In the genomic region with DNA sequence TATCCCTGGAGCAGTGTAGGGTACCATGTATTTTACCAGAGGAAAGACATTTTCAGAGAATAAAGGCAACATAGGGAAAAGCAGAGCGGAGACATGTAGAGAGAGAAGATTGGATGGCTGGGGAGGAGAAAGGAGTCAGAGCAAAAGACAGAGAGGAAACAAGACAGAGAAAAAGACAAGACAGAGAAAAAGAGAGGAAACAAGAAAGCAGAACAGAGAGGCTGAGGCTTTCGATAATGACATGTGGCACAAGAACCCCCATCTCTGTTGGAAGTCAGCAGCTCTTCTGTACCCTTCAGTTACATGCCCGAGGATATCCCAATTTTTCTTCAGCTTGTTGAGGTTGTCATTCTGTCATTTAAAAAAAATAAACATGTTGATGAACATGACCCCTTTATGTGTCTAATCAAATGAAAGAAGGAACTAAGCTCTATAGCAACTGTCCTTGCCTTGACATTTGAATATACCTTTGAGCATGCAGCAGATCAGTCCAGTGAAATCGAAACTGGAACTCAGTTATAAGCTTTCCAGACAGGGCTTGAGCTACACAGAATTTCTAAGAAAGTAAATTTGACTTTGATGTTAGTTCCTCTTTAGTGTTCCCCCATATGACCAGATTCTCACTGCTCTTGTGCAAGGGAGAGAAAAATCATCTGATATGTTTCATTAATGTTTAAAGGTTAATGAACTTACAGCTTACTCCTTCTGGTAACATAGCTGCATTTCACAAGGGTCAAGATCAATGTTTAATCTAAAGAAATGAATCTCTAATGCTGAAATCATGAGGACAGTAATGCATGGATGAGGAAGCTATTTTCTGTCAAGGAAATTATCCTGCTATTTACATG, we compare ENCODE assay signal across 9 cellular contexts.
DNase-seq lines count a peak whose midpoint lies in the region; ATAC-seq and TF ChIP-seq lines count a peak whose summit lies in the region.
"Had no signal": no experiment of that assay in that cellular context is flagged by ENCODE, and none has a peak within 500 bp of the region (broad histone marks: within the 10 kb centered on the region; RNA-seq: fewer than 3 reads in every experiment).

No MANE protein-coding gene starts in this region.

- H3K36me3 ChIP-seq in PC-3 (ENCODE audit: low read depth, low read length) (no peaks in the 10 kb centered on the region), breast epithelium (no peaks in the 10 kb centered on the region)
- H3K36me3 ChIP-seq: heart left ventricle had no signal

- H3K36me3 Mint-ChIP-seq in activated T-cell treated with anti-CD3 and anti-CD28 coated beads, Interleukin-2, amount 50 U/mL, for 4 hours (ENCODE audit: insufficient read depth): no peaks in the 10 kb centered on the region
- no peaks in the 10 kb centered on the region for H3K36me3 Mint-ChIP-seq in natural killer cell

- H3K4me2 ChIP-seq in PC-3 (ENCODE audit: low read length): peak overlapping the region; percentile 57

- H3K79me2 ChIP-seq in PC-3 (ENCODE audit: low read length): no peaks in the 10 kb centered on the region

- H3K27ac ChIP-seq in PC-3 (ENCODE audit: low read length) (no peak overlapping the region), breast epithelium (no peak overlapping the region)

- H2AFZ ChIP-seq in PC-3 (ENCODE audit: low read length): no peak overlapping the region

- peaks cover 54% of the 10 kb centered on the region for H3K4me1 Mint-ChIP-seq in activated T-cell treated with anti-CD3 and anti-CD28 coated beads, Interleukin-2, amount 50 U/mL, for 4 hours (ENCODE audit: low read depth)
- H3K4me1 Mint-ChIP-seq in natural killer cell: peaks cover 52 to 59% of the 10 kb centered on the region in 2 donors

- no peaks in the 10 kb centered on the region for H4K20me1 ChIP-seq in PC-3 (ENCODE audit: low read length)

- H3K4me3 ChIP-seq in PC-3 (ENCODE audit: low read length) (peak overlapping the region; percentile 25; the same call in 1 of the 2 replicates), breast epithelium (no peak overlapping the region)

- no peaks in the 10 kb centered on the region for H3K9me2 ChIP-seq in PC-3 (replicated peaks; ENCODE audit: low read length)

- BruUV-seq in PC-3 (replicated peaks; lab: Mats Ljungman, UMichigan): no TSS peak

- CTCF ChIA-PET in PC-3 (lab: Charles Lee): no interaction called here

- DNase-seq in activated T-cell treated with anti-CD3 and anti-CD28 coated beads, Interleukin-2, amount 50 U/mL, for 4 hours: no peak
- no peak for DNase-seq in activated T-cell treated with anti-CD3 and anti-CD28 coated beads, Interleukin-2, amount 50 U/mL, for 48 hours
- no peak for DNase-seq in PC-3
- DNase-seq in natural killer cell: no peak
- no peak for DNase-seq in left lobe of liver (ENCODE audit: low spot score)
- no peak for DNase-seq in breast epithelium (ENCODE audit: low spot score in 2 of 2)
- no peak for DNase-seq in occipital lobe (lab: John Stamatoyannopoulos, UW)
- DNase-seq: heart left ventricle had no signal

- POLR2A ChIA-PET in PC-3 (lab: Charles Lee; ENCODE audit: unreplicated experiment): no interaction called here

- H3F3A ChIP-seq in PC-3 (ENCODE audit: low read length, unreplicated experiment): no peaks in the 10 kb centered on the region

- H3K27me3 Mint-ChIP-seq in activated T-cell treated with anti-CD3 and anti-CD28 coated beads, Interleukin-2, amount 50 U/mL, for 4 hours (ENCODE audit: low read depth): no peaks in the 10 kb centered on the region
- no peaks in the 10 kb centered on the region for H3K27me3 Mint-ChIP-seq in natural killer cell (ENCODE audit: low read depth in 2 of 2)

- no peaks in the 10 kb centered on the region for H3K9me3 ChIP-seq in PC-3 (ENCODE audit: low read length)
- no peaks in the 10 kb centered on the region for H3K9me3 ChIP-seq in breast epithelium
- H3K9me3 ChIP-seq: heart left ventricle had no signal

- no peaks in the 10 kb centered on the region for H3K4me1 ChIP-seq in PC-3 (ENCODE audit: insufficient read depth, low read length)
- no peaks in the 10 kb centered on the region for H3K4me1 ChIP-seq in breast epithelium

- TF ChIP-seq CTCF in PC-3 (conservative IDR thresholded peaks at IDR 0.05; ENCODE audit: low read depth, low read length) (no peak), natural killer cell (IDR thresholded peaks at IDR 0.05) (no peak), breast epithelium (IDR thresholded peaks at IDR 0.05) (no peak)

- H3K9me3 Mint-ChIP-seq in activated T-cell treated with anti-CD3 and anti-CD28 coated beads, Interleukin-2, amount 50 U/mL, for 4 hours: no peaks in the 10 kb centered on the region
- no peaks in the 10 kb centered on the region for H3K9me3 Mint-ChIP-seq in natural killer cell

- ATAC-seq in activated T-cell treated with anti-CD3 and anti-CD28 coated beads, Interleukin-2, amount 50 U/mL, for 4 hours: peak; percentile 78 to 79
- peak; percentile 80 for ATAC-seq in HG02973 (IDR thresholded peaks at IDR 0.05; ENCODE audit: unreplicated experiment)
- no peak for ATAC-seq in PC-3
- ATAC-seq in natural killer cell: peak; percentile 68 to 82 (median 69)
- no peak for ATAC-seq in left lobe of liver

- intact Hi-C loops in PC-3 (cut with micrococcal nuclease): no loop called here
- intact Hi-C loops in natural killer cell (cut with micrococcal nuclease): loop anchor here (1.0 kb wide), 1 partner anchor 13 kb away; no protein-coding TSS in a partner anchor
- intact Hi-C loops in breast epithelium (cut with DNase I; ENCODE audit: low total_unique reads): no loop called here

- H3K27ac Mint-ChIP-seq in natural killer cell: peak overlapping the region; percentile 82 to 88

- H3K4me3 Mint-ChIP-seq in activated T-cell treated with anti-CD3 and anti-CD28 coated beads, Interleukin-2, amount 50 U/mL, for 4 hours: peak overlapping the region; percentile 44
- H3K4me3 Mint-ChIP-seq in natural killer cell: peak overlapping the region; percentile 84

- H3K27me3 ChIP-seq in PC-3 (ENCODE audit: low read length) (peaks cover 51% of the 10 kb centered on the region), breast epithelium (no peaks in the 10 kb centered on the region)

- no peak for TF ChIP-seq POLR2A in breast epithelium (IDR thresholded peaks at IDR 0.05)

- H3K9ac ChIP-seq in PC-3 (ENCODE audit: low read length): no peak overlapping the region

Comparison
In these comparisons a context has a peak if more than half of its experiments do, and no peak if none do; other contexts are left out.
1. ATAC-seq: peak in activated T-cell treated with anti-CD3 and anti-CD28 coated beads, Interleukin-2, amount 50 U/mL, for 4 hours (2 of 2), HG02973 (single experiment) and natural killer cell (3 of 3); none in PC-3 (single experiment) and left lobe of liver (single experiment).